ENCODE assay signal across 19 cellular contexts in the genomic region with DNA sequence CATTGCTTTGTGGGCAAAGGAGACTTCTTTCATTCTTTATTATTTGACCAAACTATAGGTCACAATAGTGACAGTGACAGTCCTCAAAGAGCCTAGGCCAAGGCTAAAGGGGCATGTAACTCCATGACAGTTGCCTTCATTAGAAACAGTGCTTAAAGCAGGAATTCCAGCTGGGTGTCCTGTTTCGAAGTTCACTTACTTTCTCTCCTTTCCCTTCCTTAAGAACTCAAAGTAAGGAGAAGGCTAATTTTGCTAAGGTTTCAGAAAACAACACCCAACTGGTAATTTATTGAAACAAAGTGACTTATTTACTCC. TPM values are rescaled to one million over a fixed set of nuclear protein-coding genes. Genes with fewer than 3 reads are reported as not detected.
"Had no signal": no experiment of that assay in that cellular context is flagged by ENCODE, and none has a peak within 500 bp of the region (broad histone marks: within the 10 kb centered on the region; RNA-seq: fewer than 3 reads in every experiment).

No MANE protein-coding gene starts in this region.

- H3K9me3 Mint-ChIP-seq: activated CD4-positive, alpha-beta T cell treated with anti-CD3 and anti-CD28 coated beads, Interleukin-2, amount 10 ng/mL, durations not matched to agents 24 days and 14 days; activated naive CD8-positive, alpha-beta T cell treated with anti-CD3 and anti-CD28 coated beads for 36 hours; stimulated activated naive B cell treated with anti-CD40 and anti-IgM and Interleukin-4, amounts not matched to agents 10 μg/mL and 1 μg/mL and 100 μg/mL, for 72 hours had no signal

- H3K27me3 ChIP-seq: brain microvascular endothelial cell, upper lobe of left lung had no signal

- ATAC-seq: activated CD8-positive, alpha-beta T cell treated with anti-CD3 and anti-CD28 coated beads, Interleukin-2, amount 10 ng/mL, durations not matched to agents 7 days and 5 days; left lobe of liver; mucosa of descending colon; naive thymus-derived CD4-positive, alpha-beta T cell; stimulated activated naive B cell treated with anti-CD40 and anti-IgM and Interleukin-4, amounts not matched to agents 10 μg/mL and 1 μg/mL and 100 μg/mL, for 72 hours had no signal

- H3K9me3 ChIP-seq: mucosa of descending colon, upper lobe of left lung had no signal

- H3K36me3 Mint-ChIP-seq: activated naive CD8-positive, alpha-beta T cell treated with anti-CD3 and anti-CD28 coated beads for 36 hours; naive thymus-derived CD4-positive, alpha-beta T cell; stimulated activated naive B cell treated with anti-CD40 and anti-IgM and Interleukin-4, amounts not matched to agents 10 μg/mL and 1 μg/mL and 100 μg/mL, for 72 hours had no signal

- H3K4me1 ChIP-seq: upper lobe of left lung had no signal

- H3K4me3 ChIP-seq: mucosa of descending colon, upper lobe of left lung had no signal

- H3K27ac Mint-ChIP-seq: activated CD4-positive, alpha-beta T cell treated with anti-CD3 and anti-CD28 coated beads, Interleukin-2, amount 10 ng/mL, durations not matched to agents 24 days and 14 days; activated CD8-positive, alpha-beta T cell treated with anti-CD3 and anti-CD28 coated beads, Interleukin-2, amount 10 ng/mL, durations not matched to agents 7 days and 5 days; activated naive CD8-positive, alpha-beta T cell treated with anti-CD3 and anti-CD28 coated beads for 36 hours; naive thymus-derived CD4-positive, alpha-beta T cell; stimulated activated naive B cell treated with anti-CD40 and anti-IgM and Interleukin-4, amounts not matched to agents 10 μg/mL and 1 μg/mL and 100 μg/mL, for 72 hours had no signal

- DNase-seq: activated CD4-positive, alpha-beta T cell treated with anti-CD3 and anti-CD28 coated beads, Interleukin-2, amount 10 ng/mL, durations not matched to agents 24 days and 14 days; activated CD4-positive, CD25-positive, alpha-beta regulatory T cell; activated CD8-positive, alpha-beta memory T cell treated with anti-CD3 and anti-CD28 coated beads, Interleukin-2, amount 50 U/mL, for 4 hours; activated CD8-positive, alpha-beta T cell treated with anti-CD3 and anti-CD28 coated beads, Interleukin-2, amount 10 ng/mL, durations not matched to agents 7 days and 5 days; activated gamma-delta T cell treated with Interleukin-2 at 50 U/mL for 16 hours; activated naive CD8-positive, alpha-beta T cell treated with anti-CD3 and anti-CD28 coated beads for 36 hours; activated T-cell treated with anti-CD3 and anti-CD28 coated beads, Interleukin-2, amount 50 U/mL, for 48 hours; brain microvascular endothelial cell; effector memory CD4-positive, alpha-beta T cell; mucosa of descending colon; naive thymus-derived CD4-positive, alpha-beta T cell; stimulated activated CD4-positive, alpha-beta T cell treated with anti-CD3 and anti-CD28 coated beads, Interleukin-2, amount 100 ng/mL, for 48 hours; stimulated activated naive B cell treated with anti-CD40 and anti-IgM and Interleukin-4, amounts not matched to agents 10 μg/mL and 1 μg/mL and 100 μg/mL, for 72 hours; T-helper 2 cell; upper lobe of left lung had no signal

- H3K27ac ChIP-seq: brain microvascular endothelial cell, epithelial cell of prostate, upper lobe of left lung had no signal

- H3K36me3 ChIP-seq: brain microvascular endothelial cell, upper lobe of left lung had no signal

- H3K4me3 Mint-ChIP-seq: activated CD4-positive, alpha-beta T cell treated with anti-CD3 and anti-CD28 coated beads, Interleukin-2, amount 10 ng/mL, durations not matched to agents 24 days and 14 days; activated CD8-positive, alpha-beta T cell treated with anti-CD3 and anti-CD28 coated beads, Interleukin-2, amount 10 ng/mL, durations not matched to agents 7 days and 5 days; activated naive CD8-positive, alpha-beta T cell treated with anti-CD3 and anti-CD28 coated beads for 36 hours; naive thymus-derived CD4-positive, alpha-beta T cell; stimulated activated naive B cell treated with anti-CD40 and anti-IgM and Interleukin-4, amounts not matched to agents 10 μg/mL and 1 μg/mL and 100 μg/mL, for 72 hours had no signal

- H3K4me1 Mint-ChIP-seq: activated CD4-positive, alpha-beta T cell treated with anti-CD3 and anti-CD28 coated beads, Interleukin-2, amount 10 ng/mL, durations not matched to agents 24 days and 14 days; activated naive CD8-positive, alpha-beta T cell treated with anti-CD3 and anti-CD28 coated beads for 36 hours; naive thymus-derived CD4-positive, alpha-beta T cell had no signal

RNA-seq across cellular contexts. Expression of gene HEY2, which starts 48.1 kb away (rescaled TPM):
- total RNA-seq: activated CD4-positive, alpha-beta T cell treated with anti-CD3 and anti-CD28 coated beads, Interleukin-2, amount 10 ng/mL, durations not matched to agents 24 days and 14 days; activated CD8-positive, alpha-beta T cell treated with anti-CD3 and anti-CD28 coated beads, Interleukin-2, amount 10 ng/mL, durations not matched to agents 7 days and 5 days; activated naive CD8-positive, alpha-beta T cell treated with anti-CD3 and anti-CD28 coated beads for 36 hours; fibroblast of lung; lung microvascular endothelial cell had no signal
